In the genomic region with DNA sequence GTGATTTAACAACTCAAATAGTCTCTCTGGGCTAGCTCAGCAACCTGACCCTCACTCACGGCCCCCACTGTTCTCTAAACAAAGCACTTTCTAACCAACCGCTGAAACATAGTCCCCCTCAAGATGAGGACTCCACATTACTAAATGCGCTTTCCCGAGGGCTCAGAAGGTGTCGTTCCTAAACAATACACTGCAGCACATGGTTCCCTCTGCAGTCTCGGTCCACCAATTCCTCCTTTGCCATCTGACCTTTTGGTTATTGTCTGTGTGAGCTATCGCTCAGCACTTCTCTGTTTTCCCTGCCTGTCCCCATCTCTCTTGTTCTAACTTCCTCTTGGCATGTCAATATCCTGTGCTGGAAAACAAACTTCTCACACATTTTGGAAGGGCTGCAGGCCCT, we compare ENCODE assay signal across 2 cellular contexts.
TF ChIP-seq lines count a peak whose summit lies in the region.

No MANE protein-coding gene starts in this region.

TF ChIP-seq in GM23338, 12 proteins besides CTCF, POLR2A, EP300 and RAD21 (continued from another document):
- TF ChIP-seq, protein P1, sequence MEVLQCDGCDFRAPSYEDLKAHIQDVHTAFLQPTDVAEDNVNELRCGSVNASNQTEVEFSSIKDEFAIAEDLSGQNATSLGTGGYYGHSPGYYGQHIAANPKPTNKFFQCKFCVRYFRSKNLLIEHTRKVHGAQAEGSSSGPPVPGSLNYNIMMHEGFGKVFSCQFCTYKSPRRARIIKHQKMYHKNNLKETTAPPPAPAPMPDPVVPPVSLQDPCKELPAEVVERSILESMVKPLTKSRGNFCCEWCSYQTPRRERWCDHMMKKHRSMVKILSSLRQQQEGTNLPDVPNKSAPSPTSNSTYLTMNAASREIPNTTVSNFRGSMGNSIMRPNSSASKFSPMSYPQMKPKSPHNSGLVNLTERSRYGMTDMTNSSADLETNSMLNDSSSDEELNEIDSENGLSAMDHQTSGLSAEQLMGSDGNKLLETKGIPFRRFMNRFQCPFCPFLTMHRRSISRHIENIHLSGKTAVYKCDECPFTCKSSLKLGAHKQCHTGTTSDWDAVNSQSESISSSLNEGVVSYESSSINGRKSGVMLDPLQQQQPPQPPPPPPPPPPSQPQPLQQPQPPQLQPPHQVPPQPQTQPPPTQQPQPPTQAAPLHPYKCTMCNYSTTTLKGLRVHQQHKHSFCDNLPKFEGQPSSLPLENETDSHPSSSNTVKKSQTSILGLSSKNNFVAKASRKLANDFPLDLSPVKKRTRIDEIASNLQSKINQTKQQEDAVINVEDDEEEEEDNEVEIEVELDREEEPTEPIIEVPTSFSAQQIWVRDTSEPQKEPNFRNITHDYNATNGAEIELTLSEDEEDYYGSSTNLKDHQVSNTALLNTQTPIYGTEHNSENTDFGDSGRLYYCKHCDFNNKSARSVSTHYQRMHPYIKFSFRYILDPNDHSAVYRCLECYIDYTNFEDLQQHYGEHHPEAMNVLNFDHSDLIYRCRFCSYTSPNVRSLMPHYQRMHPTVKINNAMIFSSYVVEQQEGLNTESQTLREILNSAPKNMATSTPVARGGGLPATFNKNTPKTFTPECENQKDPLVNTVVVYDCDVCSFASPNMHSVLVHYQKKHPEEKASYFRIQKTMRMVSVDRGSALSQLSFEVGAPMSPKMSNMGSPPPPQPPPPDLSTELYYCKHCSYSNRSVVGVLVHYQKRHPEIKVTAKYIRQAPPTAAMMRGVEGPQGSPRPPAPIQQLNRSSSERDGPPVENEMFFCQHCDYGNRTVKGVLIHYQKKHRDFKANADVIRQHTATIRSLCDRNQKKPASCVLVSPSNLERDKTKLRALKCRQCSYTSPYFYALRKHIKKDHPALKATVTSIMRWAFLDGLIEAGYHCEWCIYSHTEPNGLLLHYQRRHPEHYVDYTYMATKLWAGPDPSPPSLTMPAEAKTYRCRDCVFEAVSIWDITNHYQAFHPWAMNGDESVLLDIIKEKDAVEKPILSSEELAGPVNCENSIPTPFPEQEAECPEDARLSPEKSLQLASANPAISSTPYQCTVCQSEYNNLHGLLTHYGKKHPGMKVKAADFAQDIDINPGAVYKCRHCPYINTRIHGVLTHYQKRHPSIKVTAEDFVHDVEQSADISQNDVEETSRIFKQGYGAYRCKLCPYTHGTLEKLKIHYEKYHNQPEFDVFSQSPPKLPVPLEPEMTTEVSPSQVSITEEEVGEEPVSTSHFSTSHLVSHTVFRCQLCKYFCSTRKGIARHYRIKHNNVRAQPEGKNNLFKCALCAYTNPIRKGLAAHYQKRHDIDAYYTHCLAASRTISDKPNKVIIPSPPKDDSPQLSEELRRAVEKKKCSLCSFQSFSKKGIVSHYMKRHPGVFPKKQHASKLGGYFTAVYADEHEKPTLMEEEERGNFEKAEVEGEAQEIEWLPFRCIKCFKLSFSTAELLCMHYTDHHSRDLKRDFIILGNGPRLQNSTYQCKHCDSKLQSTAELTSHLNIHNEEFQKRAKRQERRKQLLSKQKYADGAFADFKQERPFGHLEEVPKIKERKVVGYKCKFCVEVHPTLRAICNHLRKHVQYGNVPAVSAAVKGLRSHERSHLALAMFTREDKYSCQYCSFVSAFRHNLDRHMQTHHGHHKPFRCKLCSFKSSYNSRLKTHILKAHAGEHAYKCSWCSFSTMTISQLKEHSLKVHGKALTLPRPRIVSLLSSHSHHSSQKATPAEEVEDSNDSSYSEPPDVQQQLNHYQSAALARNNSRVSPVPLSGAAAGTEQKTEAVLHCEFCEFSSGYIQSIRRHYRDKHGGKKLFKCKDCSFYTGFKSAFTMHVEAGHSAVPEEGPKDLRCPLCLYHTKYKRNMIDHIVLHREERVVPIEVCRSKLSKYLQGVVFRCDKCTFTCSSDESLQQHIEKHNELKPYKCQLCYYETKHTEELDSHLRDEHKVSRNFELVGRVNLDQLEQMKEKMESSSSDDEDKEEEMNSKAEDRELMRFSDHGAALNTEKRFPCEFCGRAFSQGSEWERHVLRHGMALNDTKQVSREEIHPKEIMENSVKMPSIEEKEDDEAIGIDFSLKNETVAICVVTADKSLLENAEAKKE (CRISPR knock-in tag; IDR thresholded peaks at IDR 0.05) = no peak
- TF ChIP-seq ZNF331 (CRISPR knock-in tag; IDR thresholded peaks at IDR 0.05; ENCODE audit: low read depth) (no peak), POLR2AphosphoS5 (IDR thresholded peaks at IDR 0.05; ENCODE audit: low read depth) (no peak), EZH2phosphoT487 (IDR thresholded peaks at IDR 0.05; ENCODE audit: unreplicated experiment) (no peak), JUNB (IDR thresholded peaks at IDR 0.05; ENCODE audit: unreplicated experiment) (no peak)
- TF ChIP-seq, protein P2, sequence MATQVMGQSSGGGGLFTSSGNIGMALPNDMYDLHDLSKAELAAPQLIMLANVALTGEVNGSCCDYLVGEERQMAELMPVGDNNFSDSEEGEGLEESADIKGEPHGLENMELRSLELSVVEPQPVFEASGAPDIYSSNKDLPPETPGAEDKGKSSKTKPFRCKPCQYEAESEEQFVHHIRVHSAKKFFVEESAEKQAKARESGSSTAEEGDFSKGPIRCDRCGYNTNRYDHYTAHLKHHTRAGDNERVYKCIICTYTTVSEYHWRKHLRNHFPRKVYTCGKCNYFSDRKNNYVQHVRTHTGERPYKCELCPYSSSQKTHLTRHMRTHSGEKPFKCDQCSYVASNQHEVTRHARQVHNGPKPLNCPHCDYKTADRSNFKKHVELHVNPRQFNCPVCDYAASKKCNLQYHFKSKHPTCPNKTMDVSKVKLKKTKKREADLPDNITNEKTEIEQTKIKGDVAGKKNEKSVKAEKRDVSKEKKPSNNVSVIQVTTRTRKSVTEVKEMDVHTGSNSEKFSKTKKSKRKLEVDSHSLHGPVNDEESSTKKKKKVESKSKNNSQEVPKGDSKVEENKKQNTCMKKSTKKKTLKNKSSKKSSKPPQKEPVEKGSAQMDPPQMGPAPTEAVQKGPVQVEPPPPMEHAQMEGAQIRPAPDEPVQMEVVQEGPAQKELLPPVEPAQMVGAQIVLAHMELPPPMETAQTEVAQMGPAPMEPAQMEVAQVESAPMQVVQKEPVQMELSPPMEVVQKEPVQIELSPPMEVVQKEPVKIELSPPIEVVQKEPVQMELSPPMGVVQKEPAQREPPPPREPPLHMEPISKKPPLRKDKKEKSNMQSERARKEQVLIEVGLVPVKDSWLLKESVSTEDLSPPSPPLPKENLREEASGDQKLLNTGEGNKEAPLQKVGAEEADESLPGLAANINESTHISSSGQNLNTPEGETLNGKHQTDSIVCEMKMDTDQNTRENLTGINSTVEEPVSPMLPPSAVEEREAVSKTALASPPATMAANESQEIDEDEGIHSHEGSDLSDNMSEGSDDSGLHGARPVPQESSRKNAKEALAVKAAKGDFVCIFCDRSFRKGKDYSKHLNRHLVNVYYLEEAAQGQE (IDR thresholded peaks at IDR 0.05; ENCODE audit: unreplicated experiment) = no peak
TF ChIP-seq in GM23338: peak in this region for 0.

TF ChIP-seq in WTC11, 78 proteins besides CTCF, POLR2A, EP300 and RAD21 (continued from another document):
- TF ChIP-seq, protein P3, sequence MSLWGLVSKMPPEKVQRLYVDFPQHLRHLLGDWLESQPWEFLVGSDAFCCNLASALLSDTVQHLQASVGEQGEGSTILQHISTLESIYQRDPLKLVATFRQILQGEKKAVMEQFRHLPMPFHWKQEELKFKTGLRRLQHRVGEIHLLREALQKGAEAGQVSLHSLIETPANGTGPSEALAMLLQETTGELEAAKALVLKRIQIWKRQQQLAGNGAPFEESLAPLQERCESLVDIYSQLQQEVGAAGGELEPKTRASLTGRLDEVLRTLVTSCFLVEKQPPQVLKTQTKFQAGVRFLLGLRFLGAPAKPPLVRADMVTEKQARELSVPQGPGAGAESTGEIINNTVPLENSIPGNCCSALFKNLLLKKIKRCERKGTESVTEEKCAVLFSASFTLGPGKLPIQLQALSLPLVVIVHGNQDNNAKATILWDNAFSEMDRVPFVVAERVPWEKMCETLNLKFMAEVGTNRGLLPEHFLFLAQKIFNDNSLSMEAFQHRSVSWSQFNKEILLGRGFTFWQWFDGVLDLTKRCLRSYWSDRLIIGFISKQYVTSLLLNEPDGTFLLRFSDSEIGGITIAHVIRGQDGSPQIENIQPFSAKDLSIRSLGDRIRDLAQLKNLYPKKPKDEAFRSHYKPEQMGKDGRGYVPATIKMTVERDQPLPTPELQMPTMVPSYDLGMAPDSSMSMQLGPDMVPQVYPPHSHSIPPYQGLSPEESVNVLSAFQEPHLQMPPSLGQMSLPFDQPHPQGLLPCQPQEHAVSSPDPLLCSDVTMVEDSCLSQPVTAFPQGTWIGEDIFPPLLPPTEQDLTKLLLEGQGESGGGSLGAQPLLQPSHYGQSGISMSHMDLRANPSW (CRISPR knock-in tag; conservative IDR thresholded peaks at IDR 0.05; ENCODE audit: low read depth) = no peak
- TF ChIP-seq JUN (CRISPR knock-in tag; IDR thresholded peaks at IDR 0.05) (no peak), IRF2 (CRISPR knock-in tag; IDR thresholded peaks at IDR 0.05; ENCODE audit: borderline replicate concordance, low read depth) (no peak), OVOL2 (CRISPR knock-in tag; IDR thresholded peaks at IDR 0.05; ENCODE audit: borderline replicate concordance) (no peak), NR3C1 (CRISPR knock-in tag; conservative IDR thresholded peaks at IDR 0.05; ENCODE audit: low read depth) (no peak), ZNF138 (CRISPR knock-in tag; conservative IDR thresholded peaks at IDR 0.05) (no peak), TEAD4 (CRISPR knock-in tag; IDR thresholded peaks at IDR 0.05) (no peak)
- TF ChIP-seq, protein P4, sequence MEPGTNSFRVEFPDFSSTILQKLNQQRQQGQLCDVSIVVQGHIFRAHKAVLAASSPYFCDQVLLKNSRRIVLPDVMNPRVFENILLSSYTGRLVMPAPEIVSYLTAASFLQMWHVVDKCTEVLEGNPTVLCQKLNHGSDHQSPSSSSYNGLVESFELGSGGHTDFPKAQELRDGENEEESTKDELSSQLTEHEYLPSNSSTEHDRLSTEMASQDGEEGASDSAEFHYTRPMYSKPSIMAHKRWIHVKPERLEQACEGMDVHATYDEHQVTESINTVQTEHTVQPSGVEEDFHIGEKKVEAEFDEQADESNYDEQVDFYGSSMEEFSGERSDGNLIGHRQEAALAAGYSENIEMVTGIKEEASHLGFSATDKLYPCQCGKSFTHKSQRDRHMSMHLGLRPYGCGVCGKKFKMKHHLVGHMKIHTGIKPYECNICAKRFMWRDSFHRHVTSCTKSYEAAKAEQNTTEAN (CRISPR knock-in tag; IDR thresholded peaks at IDR 0.05) = no peak
- TF ChIP-seq, protein P5, sequence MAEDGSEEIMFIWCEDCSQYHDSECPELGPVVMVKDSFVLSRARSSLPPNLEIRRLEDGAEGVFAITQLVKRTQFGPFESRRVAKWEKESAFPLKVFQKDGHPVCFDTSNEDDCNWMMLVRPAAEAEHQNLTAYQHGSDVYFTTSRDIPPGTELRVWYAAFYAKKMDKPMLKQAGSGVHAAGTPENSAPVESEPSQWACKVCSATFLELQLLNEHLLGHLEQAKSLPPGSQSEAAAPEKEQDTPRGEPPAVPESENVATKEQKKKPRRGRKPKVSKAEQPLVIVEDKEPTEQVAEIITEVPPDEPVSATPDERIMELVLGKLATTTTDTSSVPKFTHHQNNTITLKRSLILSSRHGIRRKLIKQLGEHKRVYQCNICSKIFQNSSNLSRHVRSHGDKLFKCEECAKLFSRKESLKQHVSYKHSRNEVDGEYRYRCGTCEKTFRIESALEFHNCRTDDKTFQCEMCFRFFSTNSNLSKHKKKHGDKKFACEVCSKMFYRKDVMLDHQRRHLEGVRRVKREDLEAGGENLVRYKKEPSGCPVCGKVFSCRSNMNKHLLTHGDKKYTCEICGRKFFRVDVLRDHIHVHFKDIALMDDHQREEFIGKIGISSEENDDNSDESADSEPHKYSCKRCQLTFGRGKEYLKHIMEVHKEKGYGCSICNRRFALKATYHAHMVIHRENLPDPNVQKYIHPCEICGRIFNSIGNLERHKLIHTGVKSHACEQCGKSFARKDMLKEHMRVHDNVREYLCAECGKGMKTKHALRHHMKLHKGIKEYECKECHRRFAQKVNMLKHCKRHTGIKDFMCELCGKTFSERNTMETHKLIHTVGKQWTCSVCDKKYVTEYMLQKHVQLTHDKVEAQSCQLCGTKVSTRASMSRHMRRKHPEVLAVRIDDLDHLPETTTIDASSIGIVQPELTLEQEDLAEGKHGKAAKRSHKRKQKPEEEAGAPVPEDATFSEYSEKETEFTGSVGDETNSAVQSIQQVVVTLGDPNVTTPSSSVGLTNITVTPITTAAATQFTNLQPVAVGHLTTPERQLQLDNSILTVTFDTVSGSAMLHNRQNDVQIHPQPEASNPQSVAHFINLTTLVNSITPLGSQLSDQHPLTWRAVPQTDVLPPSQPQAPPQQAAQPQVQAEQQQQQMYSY (CRISPR knock-in tag; IDR thresholded peaks at IDR 0.05) = no peak
- TF ChIP-seq, protein P6, sequence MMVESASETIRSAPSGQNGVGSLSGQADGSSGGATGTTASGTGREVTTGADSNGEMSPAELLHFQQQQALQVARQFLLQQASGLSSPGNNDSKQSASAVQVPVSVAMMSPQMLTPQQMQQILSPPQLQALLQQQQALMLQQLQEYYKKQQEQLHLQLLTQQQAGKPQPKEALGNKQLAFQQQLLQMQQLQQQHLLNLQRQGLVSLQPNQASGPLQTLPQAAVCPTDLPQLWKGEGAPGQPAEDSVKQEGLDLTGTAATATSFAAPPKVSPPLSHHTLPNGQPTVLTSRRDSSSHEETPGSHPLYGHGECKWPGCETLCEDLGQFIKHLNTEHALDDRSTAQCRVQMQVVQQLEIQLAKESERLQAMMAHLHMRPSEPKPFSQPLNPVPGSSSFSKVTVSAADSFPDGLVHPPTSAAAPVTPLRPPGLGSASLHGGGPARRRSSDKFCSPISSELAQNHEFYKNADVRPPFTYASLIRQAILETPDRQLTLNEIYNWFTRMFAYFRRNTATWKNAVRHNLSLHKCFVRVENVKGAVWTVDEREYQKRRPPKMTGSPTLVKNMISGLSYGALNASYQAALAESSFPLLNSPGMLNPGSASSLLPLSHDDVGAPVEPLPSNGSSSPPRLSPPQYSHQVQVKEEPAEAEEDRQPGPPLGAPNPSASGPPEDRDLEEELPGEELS (CRISPR knock-in tag; IDR thresholded peaks at IDR 0.05) = no peak
